18 cellular contexts compared by ENCODE assay signal in the genomic region with DNA sequence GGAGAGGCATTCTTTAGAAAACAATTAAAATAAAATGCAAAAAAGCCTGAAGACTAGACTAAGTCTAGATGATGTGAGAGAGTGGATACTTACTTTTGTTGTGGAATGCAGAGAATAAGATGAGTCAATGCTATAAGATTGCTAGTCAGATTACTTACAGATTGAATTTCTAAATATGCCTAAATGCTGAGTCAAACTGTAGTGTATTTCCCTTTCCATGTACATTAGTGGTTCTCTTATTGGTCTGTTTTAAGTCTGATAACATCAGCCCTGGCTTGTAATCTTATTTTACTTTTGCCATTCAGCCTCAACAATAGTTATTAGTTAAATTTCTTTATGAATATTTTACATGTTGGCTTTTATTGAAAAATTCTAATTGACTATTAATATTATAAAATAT.
"Had no signal": no experiment of that assay in that cellular context is flagged by ENCODE, and none has a peak within 500 bp of the region (broad histone marks: within the 10 kb centered on the region; RNA-seq: fewer than 3 reads in every experiment).

No MANE protein-coding gene starts in this region.

- DNase-seq: activated CD4-positive, alpha-beta T cell treated with anti-CD3 and anti-CD28 coated beads for 4 hours; activated CD4-positive, alpha-beta T cell treated with anti-CD3 and anti-CD28 coated beads, Interleukin-2, amount 50 U/mL, for 48 hours; activated CD4-positive, CD25-positive, alpha-beta regulatory T cell; activated naive CD4-positive, alpha-beta T cell treated with Interleukin-2 at 50 U/mL for 16 hours; activated naive CD8-positive, alpha-beta T cell treated with anti-CD3 and anti-CD28 coated beads for 36 hours; activated T-cell treated with anti-CD3 and anti-CD28 coated beads, Interleukin-2, amount 50 U/mL, for 48 hours; effector CD4-positive, alpha-beta T cell; erythroblast; heart right ventricle; lower lobe of right lung; mesendoderm; mucosa of descending colon; nephron progenitor cell; nucleus accumbens; small intestine; stimulated activated naive CD8-positive, alpha-beta T cell treated with anti-CD3 and anti-CD28 coated beads, Interleukin-15, Interleukin-2, amounts not matched to agents 100 U/mL and 50 U/mL, for 24 hours; T-helper 17 cell; upper lobe of left lung had no signal

- H3K27ac ChIP-seq: heart right ventricle, lower lobe of right lung, upper lobe of left lung had no signal

- H3K9me3 ChIP-seq: lower lobe of right lung, mucosa of descending colon had no signal

- H3K36me3 ChIP-seq: heart right ventricle, lower lobe of right lung, upper lobe of left lung had no signal

- H3K27me3 ChIP-seq: heart right ventricle, upper lobe of left lung had no signal

- H3K4me1 ChIP-seq: heart right ventricle, lower lobe of right lung, upper lobe of left lung had no signal

- H3K4me3 ChIP-seq: heart right ventricle, lower lobe of right lung, mucosa of descending colon, upper lobe of left lung had no signal
